Comparison of ENCODE assay signal across 8 cellular contexts in genomic region chr4:113762061-113762850, GRCh38. TPM values are rescaled to one million over a fixed set of nuclear protein-coding genes. Genes with fewer than 3 reads are reported as not detected.
A peak's percentile ranks its signal among the peaks of the same experiment; 100 is the strongest.
DNase-seq lines count a peak whose midpoint lies in the region; ATAC-seq and TF ChIP-seq lines count a peak whose summit lies in the region.

No MANE protein-coding gene starts in this region.

- peaks cover 27% of the 10 kb centered on the region for H3K36me3 Mint-ChIP-seq in activated naive CD8-positive, alpha-beta T cell treated with anti-CD3 and anti-CD28 coated beads for 36 hours

- peak overlapping the region; percentile 96 for H3K27ac Mint-ChIP-seq in activated naive CD8-positive, alpha-beta T cell treated with anti-CD3 and anti-CD28 coated beads for 36 hours

- H3K9me3 Mint-ChIP-seq in activated naive CD8-positive, alpha-beta T cell treated with anti-CD3 and anti-CD28 coated beads for 36 hours: no peaks in the 10 kb centered on the region

- TF ChIP-seq CTCF in GM10248 (IDR thresholded peaks at IDR 0.05; ENCODE audit: control extremely low read depth, extremely low read depth, low read depth, missing control alignments): no peak

- ATAC-seq in HG02588 (IDR thresholded peaks at IDR 0.05; ENCODE audit: unreplicated experiment): peak; percentile 57
- peak; percentile 77 for ATAC-seq in SK-N-SH treated with all-trans-retinoic acid at 6 μM for 48 hours

- POLR2A ChIA-PET in GM10248 (lab: Yijun Ruan, JAX): no interaction called here

- no peaks in the 10 kb centered on the region for H3K27me3 Mint-ChIP-seq in activated naive CD8-positive, alpha-beta T cell treated with anti-CD3 and anti-CD28 coated beads for 36 hours

- peak overlapping the region; percentile 95 for H3K27ac ChIP-seq in temporal lobe (ENCODE audit: low read depth, low read length)

- H3K4me1 Mint-ChIP-seq in activated naive CD8-positive, alpha-beta T cell treated with anti-CD3 and anti-CD28 coated beads for 36 hours: peaks cover 39% of the 10 kb centered on the region

- CTCF ChIA-PET in GM10248 (lab: Yijun Ruan, JAX): no interaction called here

- peak overlapping the region; percentile 83 for H3K4me3 Mint-ChIP-seq in activated naive CD8-positive, alpha-beta T cell treated with anti-CD3 and anti-CD28 coated beads for 36 hours

- DNase-seq in GM10248 (ENCODE audit: extremely low spot score) (peak; percentile 91), NCI-H1092 (lab: John Stamatoyannopoulos, UW) (peak; percentile 99), glomerular visceral epithelial cell (ENCODE audit: extremely low spot score) (peak; percentile 99), occipital lobe (lab: John Stamatoyannopoulos, UW) (peak; percentile 94)
- peak; percentile 96 for DNase-seq in activated naive CD8-positive, alpha-beta T cell treated with anti-CD3 and anti-CD28 coated beads for 36 hours

TF ChIP-seq in SK-N-SH treated with all-trans-retinoic acid at 6 μM for 48 hours, 23 proteins besides CTCF, POLR2A, EP300 and RAD21:
- no peak for TF ChIP-seq ZC3H10 (CRISPR knock-in tag; IDR thresholded peaks at IDR 0.05)
- TF ChIP-seq, protein P1, sequence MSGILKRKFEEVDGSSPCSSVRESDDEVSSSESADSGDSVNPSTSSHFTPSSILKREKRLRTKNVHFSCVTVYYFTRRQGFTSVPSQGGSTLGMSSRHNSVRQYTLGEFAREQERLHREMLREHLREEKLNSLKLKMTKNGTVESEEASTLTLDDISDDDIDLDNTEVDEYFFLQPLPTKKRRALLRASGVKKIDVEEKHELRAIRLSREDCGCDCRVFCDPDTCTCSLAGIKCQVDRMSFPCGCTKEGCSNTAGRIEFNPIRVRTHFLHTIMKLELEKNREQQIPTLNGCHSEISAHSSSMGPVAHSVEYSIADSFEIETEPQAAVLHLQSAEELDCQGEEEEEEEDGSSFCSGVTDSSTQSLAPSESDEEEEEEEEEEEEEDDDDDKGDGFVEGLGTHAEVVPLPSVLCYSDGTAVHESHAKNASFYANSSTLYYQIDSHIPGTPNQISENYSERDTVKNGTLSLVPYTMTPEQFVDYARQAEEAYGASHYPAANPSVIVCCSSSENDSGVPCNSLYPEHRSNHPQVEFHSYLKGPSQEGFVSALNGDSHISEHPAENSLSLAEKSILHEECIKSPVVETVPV (CRISPR knock-in tag; IDR thresholded peaks at IDR 0.05): no peak
- TF ChIP-seq ZFP3 (CRISPR knock-in tag; IDR thresholded peaks at IDR 0.05): 0 out of 2 replicates have a peak, but pooled peaks have one; percentile 10

RNA-seq across cellular contexts. Expression of gene CAMK2D, which starts 0.7 kb away (rescaled TPM):
- total RNA-seq in activated naive CD8-positive, alpha-beta T cell treated with anti-CD3 and anti-CD28 coated beads for 36 hours: 10 to 100 TPM; 42.8 to 46.7 TPM
- total RNA-seq in occipital lobe (78.9 TPM), temporal lobe (57.3 TPM)

Comparison
In these comparisons a context has a peak if more than half of its experiments do, and no peak if none do; other contexts are left out.
1. Peak in every context shown above with its lines: DNase-seq, ATAC-seq and H3K27ac ChIP-seq.